In the genomic region with DNA sequence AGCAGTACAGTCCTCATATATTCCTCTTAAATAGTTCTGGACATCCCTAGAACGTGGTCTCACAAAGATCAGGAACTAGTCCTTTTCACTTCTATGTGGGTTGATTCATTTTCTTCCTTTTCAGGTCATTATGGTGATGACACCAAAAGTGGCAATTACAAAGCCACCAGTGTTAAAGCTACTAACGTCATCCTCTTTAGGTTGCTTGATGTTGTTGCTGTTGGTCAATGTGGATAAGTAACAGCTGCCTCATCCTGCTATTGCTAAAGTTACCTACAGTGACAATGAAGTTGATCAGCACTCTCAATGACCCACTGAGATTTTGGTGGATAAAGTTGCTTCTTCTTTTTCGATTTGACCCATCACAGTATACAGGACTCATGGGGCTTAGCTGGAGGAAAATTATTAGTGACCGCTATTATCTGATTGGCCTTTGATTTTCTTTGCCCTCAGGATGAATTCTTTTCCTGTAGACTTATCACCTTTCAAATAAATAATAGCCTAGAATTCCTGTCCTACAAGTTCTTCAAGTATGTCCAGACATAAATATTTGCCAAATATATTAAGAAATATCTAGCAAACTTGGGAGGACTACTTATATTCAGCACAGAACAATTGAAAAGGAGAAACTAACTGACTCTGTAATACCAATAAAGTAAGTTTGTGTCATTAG, we compare ENCODE assay signal across 14 cellular contexts. TPM values are rescaled to one million over a fixed set of nuclear protein-coding genes. Genes with fewer than 3 reads are reported as not detected.
A peak's percentile ranks its signal among the peaks of the same experiment; 100 is the strongest.
DNase-seq lines count a peak whose midpoint lies in the region; ATAC-seq, FAIRE-seq and TF ChIP-seq lines count a peak whose summit lies in the region.
"Had no signal": no experiment of that assay in that cellular context is flagged by ENCODE, and none has a peak within 500 bp of the region (broad histone marks: within the 10 kb centered on the region; RNA-seq: fewer than 3 reads in every experiment).

No MANE protein-coding gene starts in this region.

- H2BK15ac ChIP-seq in IMR-90 (ENCODE audit: low read depth, low read length), result peak overlapping the region; percentile 45; the same call in 1 of the 3 replicates

- ATAC-seq in IMR-90 (ENCODE audit: low read depth), result no peak
- no peak for ATAC-seq in K562
- peak; percentile 22 for ATAC-seq in upper lobe of right lung
- no peak for ATAC-seq in HG02571 (IDR thresholded peaks at IDR 0.05; ENCODE audit: unreplicated experiment)
- ATAC-seq in gastroesophageal sphincter, result no peak

- in situ Hi-C loops in IMR-90 (cut with MboI; ENCODE audit: low sequenced_read_pairs), result no loop called here
- in situ Hi-C loops in K562 (cut with MboI), result no loop called here

- no peak for TF ChIP-seq POLR2A in IMR-90 (IDR thresholded peaks at IDR 0.05; ENCODE audit: low read depth, low read length)
- no peak for TF ChIP-seq POLR2A in K562 (conservative IDR thresholded peaks at IDR 0.05)
- no peak for TF ChIP-seq POLR2A in gastroesophageal sphincter (IDR thresholded peaks at IDR 0.05)

- peak overlapping the region; percentile 8; the same call in 1 of the 2 replicates for H3K4ac ChIP-seq in IMR-90 (ENCODE audit: low read depth, low read length)

- BruUV-seq in IMR-90 (replicated peaks; lab: Mats Ljungman, UMichigan) (no TSS peak), K562 (replicated peaks; lab: Mats Ljungman, UMichigan) (no TSS peak)

- CTCF ChIA-PET in IMR-90 (lab: Yijun Ruan, JAX) (no interaction called here), K562 (lab: Yijun Ruan, JAX; ENCODE audit: low intra/inter-chr PET ratio) (no interaction called here)

- H3K27me3 ChIP-seq in IMR-90 (ENCODE audit: control insufficient read depth, insufficient read depth, low read length) (no peaks in the 10 kb centered on the region), K562 (ENCODE audit: control insufficient read depth in 2 of 2, insufficient read depth in 2 of 2, low read length in 2 of 2) (no peaks in the 10 kb centered on the region), upper lobe of right lung (no peaks in the 10 kb centered on the region), gastroesophageal sphincter (no peaks in the 10 kb centered on the region)
- H3K27me3 ChIP-seq: ascending aorta had no signal

- no peak overlapping the region for H2AK5ac ChIP-seq in IMR-90 (ENCODE audit: low read depth, low read length)

- FAIRE-seq in K562 (lab: Jason Lieb, UNC), result peak; percentile 65

- TF ChIP-seq CTCF in IMR-90 (conservative IDR thresholded peaks at IDR 0.05; ENCODE audit: low read depth, low read length) (no peak), K562 (IDR thresholded peaks at IDR 0.05 in 2 of 3, conservative IDR thresholded peaks at IDR 0.05 in 1 of 3; ENCODE audit: insufficient read depth in 2 of 3, low read depth in 1 of 3, low read length in 3 of 3) (no peak), upper lobe of right lung (IDR thresholded peaks at IDR 0.05) (no peak), gastroesophageal sphincter (IDR thresholded peaks at IDR 0.05) (no peak)

- H3K18ac ChIP-seq in IMR-90 (ENCODE audit: low read depth, low read length), result no peak overlapping the region

- no peak overlapping the region for H2BK5ac ChIP-seq in IMR-90 (ENCODE audit: low read depth, low read length, poor library complexity, severe bottlenecking)

- intact Hi-C loops in IMR-90 (cut with micrococcal nuclease), result no loop called here
- intact Hi-C loops in K562 (cut with micrococcal nuclease), result no loop called here
- intact Hi-C loops in upper lobe of right lung (cut with DNase I), result no loop called here

- POLR2A ChIA-PET in IMR-90 (lab: Charles Lee; ENCODE audit: unreplicated experiment) (no interaction called here), K562 (lab: Yijun Ruan, JAX) (no interaction called here)

- H3K79me1 ChIP-seq in IMR-90 (ENCODE audit: low read depth in 1 of 2, low read length in 2 of 2), result no peaks in the 10 kb centered on the region

- H3K4me2 ChIP-seq in IMR-90 (ENCODE audit: low read depth, low read length), result no peak overlapping the region
- H3K4me2 ChIP-seq in K562 (ENCODE audit: insufficient read depth, low read length), result no peak overlapping the region

- H3K9me3 ChIP-seq in IMR-90 (ENCODE audit: control insufficient read depth, insufficient read depth, low read length) (no peaks in the 10 kb centered on the region), K562 (replicated peaks; ENCODE audit: control insufficient read depth, insufficient read depth, low read depth, low read length) (no peaks in the 10 kb centered on the region), upper lobe of right lung (no peaks in the 10 kb centered on the region), gastroesophageal sphincter (no peaks in the 10 kb centered on the region)
- H3K9me3 ChIP-seq: ascending aorta had no signal

- peak overlapping the region; percentile 87; the same call in 1 of the 2 replicates for H3K23ac ChIP-seq in IMR-90 (ENCODE audit: low read depth, low read length)

- H3K4me1 ChIP-seq in IMR-90 (ENCODE audit: control insufficient read depth, insufficient read depth, low read length), result no peaks in the 10 kb centered on the region
- H3K4me1 ChIP-seq in K562 (replicated peaks in 1 of 2; ENCODE audit: control insufficient read depth in 2 of 2, insufficient read depth in 2 of 2, low read length in 2 of 2), result no peaks in the 10 kb centered on the region
- no peaks in the 10 kb centered on the region for H3K4me1 ChIP-seq in upper lobe of right lung
- H3K4me1 ChIP-seq in gastroesophageal sphincter, result no peaks in the 10 kb centered on the region
- H3K4me1 ChIP-seq: ascending aorta had no signal

- H3K9ac ChIP-seq in IMR-90 (ENCODE audit: low read depth, low read length), result no peak overlapping the region
- H3K9ac ChIP-seq in K562 (ENCODE audit: insufficient read depth in 1 of 2, low read depth in 2 of 2, low read length in 2 of 2), result no peak overlapping the region

- H2AFZ ChIP-seq in IMR-90 (replicated peaks; ENCODE audit: low read length, poor library complexity) (no peak overlapping the region), K562 (ENCODE audit: low read depth, low read length) (no peak overlapping the region)

- H3K4me3 ChIP-seq in IMR-90 (ENCODE audit: insufficient read depth, low read depth, low read length), result no peak overlapping the region
- H3K4me3 ChIP-seq in K562, result no peak overlapping the region
- no peak overlapping the region for H3K4me3 ChIP-seq in upper lobe of right lung
- H3K4me3 ChIP-seq in gastroesophageal sphincter, result no peak overlapping the region
- H3K4me3 ChIP-seq: ascending aorta had no signal

- TF ChIP-seq EP300 in K562 (IDR thresholded peaks at IDR 0.05; ENCODE audit: low read length), result no peak
- TF ChIP-seq EP300 in gastroesophageal sphincter (IDR thresholded peaks at IDR 0.05), result no peak

- H2BK120ac ChIP-seq in IMR-90 (ENCODE audit: low read depth, low read length), result peak overlapping the region; percentile 48; the same call in 1 of the 2 replicates

- H4K91ac ChIP-seq in IMR-90 (ENCODE audit: insufficient read depth, low read depth, low read length), result no peak overlapping the region

- no peak overlapping the region for H4K5ac ChIP-seq in IMR-90 (ENCODE audit: low read depth, low read length)

- H3K14ac ChIP-seq in IMR-90 (replicated peaks; ENCODE audit: low read depth, low read length), result peak overlapping the region; percentile 25; the same call in 1 of the 2 replicates

- no peak overlapping the region for H4K8ac ChIP-seq in IMR-90 (ENCODE audit: low read depth in 2 of 2, low read length in 2 of 2)

- H3K79me2 ChIP-seq in K562 (ENCODE audit: control insufficient read depth, insufficient read depth, low read length), result no peaks in the 10 kb centered on the region

- H3K9me1 ChIP-seq in IMR-90 (ENCODE audit: insufficient read depth, low read length) (no peaks in the 10 kb centered on the region), K562 (ENCODE audit: control insufficient read depth, insufficient read depth, low read length) (no peaks in the 10 kb centered on the region)

- peak; percentile 67 for DNase-seq in SIG-M5 treated with dmso at 0.1 percent for 504 hours (lab: John Stamatoyannopoulos, UW; ENCODE audit: unreplicated experiment)
- DNase-seq in SIG-M5 (lab: John Stamatoyannopoulos, UW), result no peak
- DNase-seq in IMR-90, result no peak
- DNase-seq in K562 (ENCODE audit: extremely low read depth in 1 of 4, low spot score in 3 of 4), result no peak
- no peak for DNase-seq in upper lobe of right lung
- DNase-seq in activated CD8-positive, alpha-beta memory T cell treated with anti-CD3 and anti-CD28 coated beads for 24 hours, result no peak
- DNase-seq: activated CD4-positive, alpha-beta T cell treated with anti-CD3 and anti-CD28 coated beads, Interleukin-2, amount 50 U/mL, for 1 hour; dermis blood vessel endothelial cell; HFFc6; NCI-H510A; RPMI8226 had no signal

- TF ChIP-seq RAD21 in IMR-90 (IDR thresholded peaks at IDR 0.05; ENCODE audit: low read length) (no peak), K562 (CRISPR knock-in tag; conservative IDR thresholded peaks at IDR 0.05 in 1 of 2, IDR thresholded peaks at IDR 0.05 in 1 of 2) (no peak)

- no peak overlapping the region for H2AK9ac ChIP-seq in IMR-90 (replicated peaks; ENCODE audit: low read depth, low read length, poor library complexity)

- no peaks in the 10 kb centered on the region for H3K36me3 ChIP-seq in IMR-90 (ENCODE audit: control insufficient read depth, insufficient read depth, low read length)
- no peaks in the 10 kb centered on the region for H3K36me3 ChIP-seq in K562 (ENCODE audit: control insufficient read depth, insufficient read depth, low read length)
- no peaks in the 10 kb centered on the region for H3K36me3 ChIP-seq in upper lobe of right lung
- no peaks in the 10 kb centered on the region for H3K36me3 ChIP-seq in gastroesophageal sphincter
- H3K36me3 ChIP-seq: ascending aorta had no signal

- H3K56ac ChIP-seq in IMR-90 (ENCODE audit: extremely low read depth, insufficient read depth, low read length), result no peak overlapping the region

- no peaks in the 10 kb centered on the region for H4K20me1 ChIP-seq in IMR-90 (ENCODE audit: insufficient read depth, low read length)
- no peaks in the 10 kb centered on the region for H4K20me1 ChIP-seq in K562 (replicated peaks; ENCODE audit: control insufficient read depth, insufficient read depth, low read length)

- H2BK20ac ChIP-seq in IMR-90 (ENCODE audit: low read depth, low read length), result peak overlapping the region; percentile 16; the same call in 1 of the 2 replicates

- no CpG with 5 or more reads among the region's 4 CpGs for WGBS in IMR-90 (ENCODE audit: extremely low coverage in 2 of 2, insufficient read length in 1 of 2), 2 experiments
- WGBS in K562 (ENCODE audit: insufficient coverage, low coverage, missing lambda C conversion rate), result 15% methylated on average over 4 of the region's 4 CpGs
- WGBS in gastroesophageal sphincter (ENCODE audit: low coverage in 1 of 2), 2 donors, result 58 to 84% methylated on average over 2 to 4 of the region's 4 CpGs

- dilution Hi-C loops in IMR-90 (cut with HindIII; ENCODE audit: low sequenced_read_pairs, unreplicated experiment), result no loop called here

- H3K27ac ChIP-seq in IMR-90 (ENCODE audit: insufficient read depth, low read length) (no peak overlapping the region), K562 (ENCODE audit: extremely low read depth, low read depth, low read length) (no peak overlapping the region), upper lobe of right lung (no peak overlapping the region), gastroesophageal sphincter (no peak overlapping the region)
- H3K27ac ChIP-seq: ascending aorta had no signal

RNA-seq across cellular contexts. Expression of a gene that starts 54.0 kb away (rescaled TPM):
- total RNA-seq in IMR-90 (2012; rRNA removed) (32.6 and 42.5 TPM in 2 replicates), K562 (2014; rRNA removed) (15.4 and 27.9 TPM in 2 replicates), K562 (2014; rRNA removed; fragmentation: Illumina TruSeq; extraction: Trizol) (38.3 and 45.9 TPM in 2 replicates), K562 (2015; rRNA removed; fragmentation: Illumina TruSeq; extraction: Trizol) (35.0 and 39.0 TPM in 2 replicates), K562 (2021) (27.5 and 27.8 TPM in 2 replicates), upper lobe of right lung (46.6 TPM), gastroesophageal sphincter (10 to 100 TPM; 19.0 to 33.3 (median 27.8) TPM)
- polyA plus RNA-seq in IMR-90 (2012; rRNA removed) (9.6 and 9.9 TPM in 2 replicates), K562 (2011; rRNA removed) (17.5 and 22.7 TPM in 2 replicates), K562 (2014; fragmentation: Illumina TruSeq; extraction: Trizol) (26.1 and 28.5 TPM in 2 replicates), K562 (2014; fragmentation: Nextera tagmentation; extraction: Ambion mirVana) (1 to 10 TPM; 8.6 to 9.7 TPM), K562 (2014; rRNA removed) (16.2 and 26.5 TPM in 2 replicates)
- 1.2 and 4.2 TPM in 2 replicates for polyA plus RNA-seq in IMR-90 (2012; cell fraction: cytosol; rRNA removed)
- polyA plus RNA-seq in IMR-90 (2012; cell fraction: nucleus; rRNA removed; ENCODE audit: low replicate concordance), result 0.72 and 18.7 TPM in 2 replicates
- 36.0 and 177 TPM in 2 replicates for total RNA-seq in K562 (2011; cell fraction: chromatin; rRNA removed; ENCODE audit: low replicate concordance)
- 21.2 and 30.4 TPM in 2 replicates for total RNA-seq in K562 (2011; cell fraction: nucleolus; rRNA removed)
- total RNA-seq in K562 (2011; cell fraction: nucleoplasm; rRNA removed), result 57.1 and 97.8 TPM in 2 replicates
- 3.3 and 7.2 TPM in 2 replicates for polyA plus RNA-seq in K562 (2011; cell fraction: cytosol; rRNA removed)
- polyA plus RNA-seq in K562 (2011; cell fraction: nucleus; rRNA removed), result 19.0 and 29.5 TPM in 2 replicates
- 12.7 and 20.0 TPM in 2 replicates for polyA plus RNA-seq in K562 (2012)
- 50.0 and 57.4 TPM in 2 replicates for polyA minus RNA-seq in K562 (2011; rRNA and poly(A)+ RNA removed)
- polyA minus RNA-seq in K562 (2011; cell fraction: cytosol; rRNA and poly(A)+ RNA removed), result 18.1 and 19.4 TPM in 2 replicates
- 27.1 and 50.1 TPM in 2 replicates for polyA minus RNA-seq in K562 (2011; cell fraction: nucleus; rRNA and poly(A)+ RNA removed)
